1 cellular context compared by ENCODE assay signal in the genomic region with DNA sequence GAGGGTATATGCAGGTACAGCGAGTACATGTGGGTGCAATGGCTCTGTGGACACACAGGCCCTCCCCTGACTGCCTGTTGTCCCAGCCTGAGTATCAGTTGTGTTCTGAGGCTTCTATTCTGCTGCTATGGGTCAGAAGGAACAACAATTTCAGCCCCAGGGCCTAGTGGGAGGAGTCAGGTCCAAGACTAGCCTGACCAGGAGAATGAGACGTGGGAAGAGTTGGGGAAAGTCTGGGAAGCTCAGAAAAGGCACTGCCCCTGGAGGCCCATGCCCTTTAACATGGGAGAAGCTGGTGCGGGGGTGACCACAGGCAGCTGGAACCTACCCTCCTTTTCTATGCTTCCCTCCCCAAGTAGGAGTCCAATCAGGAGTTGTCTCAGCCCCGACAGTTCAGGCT.
TF ChIP-seq lines count a peak whose summit lies in the region.

No MANE protein-coding gene starts in this region.

TF ChIP-seq in GM23338, 12 proteins besides CTCF, POLR2A, EP300 and RAD21:
- no peak for TF ChIP-seq CREB1 (CRISPR knock-in tag; IDR thresholded peaks at IDR 0.05; ENCODE audit: low read depth)
- TF ChIP-seq, protein P1, sequence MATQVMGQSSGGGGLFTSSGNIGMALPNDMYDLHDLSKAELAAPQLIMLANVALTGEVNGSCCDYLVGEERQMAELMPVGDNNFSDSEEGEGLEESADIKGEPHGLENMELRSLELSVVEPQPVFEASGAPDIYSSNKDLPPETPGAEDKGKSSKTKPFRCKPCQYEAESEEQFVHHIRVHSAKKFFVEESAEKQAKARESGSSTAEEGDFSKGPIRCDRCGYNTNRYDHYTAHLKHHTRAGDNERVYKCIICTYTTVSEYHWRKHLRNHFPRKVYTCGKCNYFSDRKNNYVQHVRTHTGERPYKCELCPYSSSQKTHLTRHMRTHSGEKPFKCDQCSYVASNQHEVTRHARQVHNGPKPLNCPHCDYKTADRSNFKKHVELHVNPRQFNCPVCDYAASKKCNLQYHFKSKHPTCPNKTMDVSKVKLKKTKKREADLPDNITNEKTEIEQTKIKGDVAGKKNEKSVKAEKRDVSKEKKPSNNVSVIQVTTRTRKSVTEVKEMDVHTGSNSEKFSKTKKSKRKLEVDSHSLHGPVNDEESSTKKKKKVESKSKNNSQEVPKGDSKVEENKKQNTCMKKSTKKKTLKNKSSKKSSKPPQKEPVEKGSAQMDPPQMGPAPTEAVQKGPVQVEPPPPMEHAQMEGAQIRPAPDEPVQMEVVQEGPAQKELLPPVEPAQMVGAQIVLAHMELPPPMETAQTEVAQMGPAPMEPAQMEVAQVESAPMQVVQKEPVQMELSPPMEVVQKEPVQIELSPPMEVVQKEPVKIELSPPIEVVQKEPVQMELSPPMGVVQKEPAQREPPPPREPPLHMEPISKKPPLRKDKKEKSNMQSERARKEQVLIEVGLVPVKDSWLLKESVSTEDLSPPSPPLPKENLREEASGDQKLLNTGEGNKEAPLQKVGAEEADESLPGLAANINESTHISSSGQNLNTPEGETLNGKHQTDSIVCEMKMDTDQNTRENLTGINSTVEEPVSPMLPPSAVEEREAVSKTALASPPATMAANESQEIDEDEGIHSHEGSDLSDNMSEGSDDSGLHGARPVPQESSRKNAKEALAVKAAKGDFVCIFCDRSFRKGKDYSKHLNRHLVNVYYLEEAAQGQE (IDR thresholded peaks at IDR 0.05; ENCODE audit: unreplicated experiment), result no peak
- TF ChIP-seq EZH2 (IDR thresholded peaks at IDR 0.05; ENCODE audit: low read depth, unreplicated experiment), result no peak
- TF ChIP-seq ZNF331 (CRISPR knock-in tag; IDR thresholded peaks at IDR 0.05; ENCODE audit: low read depth), result no peak
- no peak for TF ChIP-seq ZNF114 (CRISPR knock-in tag; IDR thresholded peaks at IDR 0.05)
- TF ChIP-seq, protein P2, sequence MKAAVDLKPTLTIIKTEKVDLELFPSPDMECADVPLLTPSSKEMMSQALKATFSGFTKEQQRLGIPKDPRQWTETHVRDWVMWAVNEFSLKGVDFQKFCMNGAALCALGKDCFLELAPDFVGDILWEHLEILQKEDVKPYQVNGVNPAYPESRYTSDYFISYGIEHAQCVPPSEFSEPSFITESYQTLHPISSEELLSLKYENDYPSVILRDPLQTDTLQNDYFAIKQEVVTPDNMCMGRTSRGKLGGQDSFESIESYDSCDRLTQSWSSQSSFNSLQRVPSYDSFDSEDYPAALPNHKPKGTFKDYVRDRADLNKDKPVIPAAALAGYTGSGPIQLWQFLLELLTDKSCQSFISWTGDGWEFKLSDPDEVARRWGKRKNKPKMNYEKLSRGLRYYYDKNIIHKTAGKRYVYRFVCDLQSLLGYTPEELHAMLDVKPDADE (IDR thresholded peaks at IDR 0.05), result no peak
- TF ChIP-seq JUNB (IDR thresholded peaks at IDR 0.05; ENCODE audit: unreplicated experiment), result no peak
- TF ChIP-seq STAT1 (IDR thresholded peaks at IDR 0.05; ENCODE audit: unreplicated experiment), result no peak
- TF ChIP-seq EZH2phosphoT487 (IDR thresholded peaks at IDR 0.05; ENCODE audit: unreplicated experiment), result no peak
- TF ChIP-seq, protein P3, sequence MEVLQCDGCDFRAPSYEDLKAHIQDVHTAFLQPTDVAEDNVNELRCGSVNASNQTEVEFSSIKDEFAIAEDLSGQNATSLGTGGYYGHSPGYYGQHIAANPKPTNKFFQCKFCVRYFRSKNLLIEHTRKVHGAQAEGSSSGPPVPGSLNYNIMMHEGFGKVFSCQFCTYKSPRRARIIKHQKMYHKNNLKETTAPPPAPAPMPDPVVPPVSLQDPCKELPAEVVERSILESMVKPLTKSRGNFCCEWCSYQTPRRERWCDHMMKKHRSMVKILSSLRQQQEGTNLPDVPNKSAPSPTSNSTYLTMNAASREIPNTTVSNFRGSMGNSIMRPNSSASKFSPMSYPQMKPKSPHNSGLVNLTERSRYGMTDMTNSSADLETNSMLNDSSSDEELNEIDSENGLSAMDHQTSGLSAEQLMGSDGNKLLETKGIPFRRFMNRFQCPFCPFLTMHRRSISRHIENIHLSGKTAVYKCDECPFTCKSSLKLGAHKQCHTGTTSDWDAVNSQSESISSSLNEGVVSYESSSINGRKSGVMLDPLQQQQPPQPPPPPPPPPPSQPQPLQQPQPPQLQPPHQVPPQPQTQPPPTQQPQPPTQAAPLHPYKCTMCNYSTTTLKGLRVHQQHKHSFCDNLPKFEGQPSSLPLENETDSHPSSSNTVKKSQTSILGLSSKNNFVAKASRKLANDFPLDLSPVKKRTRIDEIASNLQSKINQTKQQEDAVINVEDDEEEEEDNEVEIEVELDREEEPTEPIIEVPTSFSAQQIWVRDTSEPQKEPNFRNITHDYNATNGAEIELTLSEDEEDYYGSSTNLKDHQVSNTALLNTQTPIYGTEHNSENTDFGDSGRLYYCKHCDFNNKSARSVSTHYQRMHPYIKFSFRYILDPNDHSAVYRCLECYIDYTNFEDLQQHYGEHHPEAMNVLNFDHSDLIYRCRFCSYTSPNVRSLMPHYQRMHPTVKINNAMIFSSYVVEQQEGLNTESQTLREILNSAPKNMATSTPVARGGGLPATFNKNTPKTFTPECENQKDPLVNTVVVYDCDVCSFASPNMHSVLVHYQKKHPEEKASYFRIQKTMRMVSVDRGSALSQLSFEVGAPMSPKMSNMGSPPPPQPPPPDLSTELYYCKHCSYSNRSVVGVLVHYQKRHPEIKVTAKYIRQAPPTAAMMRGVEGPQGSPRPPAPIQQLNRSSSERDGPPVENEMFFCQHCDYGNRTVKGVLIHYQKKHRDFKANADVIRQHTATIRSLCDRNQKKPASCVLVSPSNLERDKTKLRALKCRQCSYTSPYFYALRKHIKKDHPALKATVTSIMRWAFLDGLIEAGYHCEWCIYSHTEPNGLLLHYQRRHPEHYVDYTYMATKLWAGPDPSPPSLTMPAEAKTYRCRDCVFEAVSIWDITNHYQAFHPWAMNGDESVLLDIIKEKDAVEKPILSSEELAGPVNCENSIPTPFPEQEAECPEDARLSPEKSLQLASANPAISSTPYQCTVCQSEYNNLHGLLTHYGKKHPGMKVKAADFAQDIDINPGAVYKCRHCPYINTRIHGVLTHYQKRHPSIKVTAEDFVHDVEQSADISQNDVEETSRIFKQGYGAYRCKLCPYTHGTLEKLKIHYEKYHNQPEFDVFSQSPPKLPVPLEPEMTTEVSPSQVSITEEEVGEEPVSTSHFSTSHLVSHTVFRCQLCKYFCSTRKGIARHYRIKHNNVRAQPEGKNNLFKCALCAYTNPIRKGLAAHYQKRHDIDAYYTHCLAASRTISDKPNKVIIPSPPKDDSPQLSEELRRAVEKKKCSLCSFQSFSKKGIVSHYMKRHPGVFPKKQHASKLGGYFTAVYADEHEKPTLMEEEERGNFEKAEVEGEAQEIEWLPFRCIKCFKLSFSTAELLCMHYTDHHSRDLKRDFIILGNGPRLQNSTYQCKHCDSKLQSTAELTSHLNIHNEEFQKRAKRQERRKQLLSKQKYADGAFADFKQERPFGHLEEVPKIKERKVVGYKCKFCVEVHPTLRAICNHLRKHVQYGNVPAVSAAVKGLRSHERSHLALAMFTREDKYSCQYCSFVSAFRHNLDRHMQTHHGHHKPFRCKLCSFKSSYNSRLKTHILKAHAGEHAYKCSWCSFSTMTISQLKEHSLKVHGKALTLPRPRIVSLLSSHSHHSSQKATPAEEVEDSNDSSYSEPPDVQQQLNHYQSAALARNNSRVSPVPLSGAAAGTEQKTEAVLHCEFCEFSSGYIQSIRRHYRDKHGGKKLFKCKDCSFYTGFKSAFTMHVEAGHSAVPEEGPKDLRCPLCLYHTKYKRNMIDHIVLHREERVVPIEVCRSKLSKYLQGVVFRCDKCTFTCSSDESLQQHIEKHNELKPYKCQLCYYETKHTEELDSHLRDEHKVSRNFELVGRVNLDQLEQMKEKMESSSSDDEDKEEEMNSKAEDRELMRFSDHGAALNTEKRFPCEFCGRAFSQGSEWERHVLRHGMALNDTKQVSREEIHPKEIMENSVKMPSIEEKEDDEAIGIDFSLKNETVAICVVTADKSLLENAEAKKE (CRISPR knock-in tag; IDR thresholded peaks at IDR 0.05), result no peak
TF ChIP-seq in GM23338: peak in this region for 0.
